In genomic region chr12:6202331-6202730, GRCh38 we compare ENCODE assay signal across 11 cellular contexts. TPM values are rescaled to one million over a fixed set of nuclear protein-coding genes. Genes with fewer than 3 reads are reported as not detected.
DNase-seq lines count a peak whose midpoint lies in the region; ATAC-seq, FAIRE-seq and TF ChIP-seq lines count a peak whose summit lies in the region.
"Had no signal": no experiment of that assay in that cellular context is flagged by ENCODE, and none has a peak within 500 bp of the region (broad histone marks: within the 10 kb centered on the region; RNA-seq: fewer than 3 reads in every experiment).

No MANE protein-coding gene starts in this region.

- peak overlapping the region; percentile 85 for H3K27ac ChIP-seq in OCI-LY1 (ENCODE audit: low read depth, low read length, poor library complexity, severe bottlenecking)
- peak overlapping the region; percentile 20 for H3K27ac ChIP-seq in duodenal mucosa (ENCODE audit: low read depth, low read length)
- H3K27ac ChIP-seq in mucosa of rectum (ENCODE audit: low read depth in 2 of 2, low read length in 2 of 2): peak overlapping the region; percentile 98
- H3K27ac ChIP-seq in thoracic aorta: peak overlapping the region; percentile 93 to 97
- peak overlapping the region in 1 of 2 donors; percentile 52 for H3K27ac ChIP-seq in small intestine (ENCODE audit: low read depth in 1 of 2, low read length in 1 of 2)

- H3K79me2 ChIP-seq in OCI-LY1 (ENCODE audit: insufficient read depth, low read length): 0 out of 2 replicates have a peak, but pooled peaks cover 10% of the 10 kb centered on the region

- peak overlapping the region; percentile 81; the same call in 1 of the 2 replicates for H3K9ac ChIP-seq in OCI-LY1 (ENCODE audit: low read length)
- peak overlapping the region; percentile 49 to 86 for H3K9ac ChIP-seq in duodenal mucosa (ENCODE audit: low read depth in 1 of 2, low read length in 2 of 2)
- H3K9ac ChIP-seq in mucosa of rectum (ENCODE audit: low read depth in 1 of 2, low read length in 2 of 2): peak overlapping the region; percentile 99 to 100

- no peaks in the 10 kb centered on the region for H3F3A ChIP-seq in OCI-LY1 (ENCODE audit: insufficient read depth, low read length)

- H3K36me3 ChIP-seq in OCI-LY1 (ENCODE audit: insufficient read depth, low read length) (no peaks in the 10 kb centered on the region), duodenal mucosa (ENCODE audit: control insufficient read depth in 1 of 2, insufficient read depth in 2 of 2, low read length in 2 of 2) (no peaks in the 10 kb centered on the region), mucosa of rectum (ENCODE audit: control insufficient read depth in 2 of 2, insufficient read depth in 2 of 2, low read length in 2 of 2) (no peaks in the 10 kb centered on the region), thoracic aorta (no peaks in the 10 kb centered on the region), small intestine (ENCODE audit: control insufficient read depth in 2 of 2, insufficient read depth in 2 of 2, low read length in 2 of 2) (no peaks in the 10 kb centered on the region)

- 25 to 50% (median 47%) methylated on average over 6 of the region's 6 CpGs for WGBS in small intestine, 3 donors

- no peak for FAIRE-seq in small intestine (lab: Jason Lieb, UNC)
- FAIRE-seq: G401.6 had no signal

- no peaks in the 10 kb centered on the region for H3K9me2 ChIP-seq in OCI-LY1 (ENCODE audit: low read depth, low read length)

- H3K27me3 ChIP-seq in OCI-LY1 (ENCODE audit: insufficient read depth, low read length) (no peaks in the 10 kb centered on the region), duodenal mucosa (ENCODE audit: control insufficient read depth in 1 of 2, insufficient read depth in 2 of 2, low read length in 2 of 2) (no peaks in the 10 kb centered on the region), mucosa of rectum (ENCODE audit: control insufficient read depth in 2 of 2, insufficient read depth in 2 of 2, low read length in 2 of 2) (no peaks in the 10 kb centered on the region), thoracic aorta (replicated peaks; ENCODE audit: insufficient read depth) (no peaks in the 10 kb centered on the region), small intestine (ENCODE audit: control insufficient read depth in 2 of 2, insufficient read depth in 2 of 2, low read length in 2 of 2) (no peaks in the 10 kb centered on the region)

- TF ChIP-seq CTCF in OCI-LY1 (IDR thresholded peaks at IDR 0.05; ENCODE audit: low read length) (no peak), thoracic aorta (IDR thresholded peaks at IDR 0.05) (no peak)

- no peaks in the 10 kb centered on the region for H4K20me1 ChIP-seq in OCI-LY1 (ENCODE audit: insufficient read depth, low read length)

- peak overlapping the region; percentile 69 for H3K4me2 ChIP-seq in OCI-LY1 (ENCODE audit: low read length)

- H2AFZ ChIP-seq in OCI-LY1 (ENCODE audit: low read length): no peak overlapping the region

- no peak for ATAC-seq in thoracic aorta (ENCODE audit: insufficient number of reproducible peaks, low FRiP score, low read depth)
- ATAC-seq in left lobe of liver: no peak

- H3K4me3 ChIP-seq in OCI-LY1 (ENCODE audit: low read depth, low read length, poor library complexity, severe bottlenecking) (peak overlapping the region; percentile 74), duodenal mucosa (ENCODE audit: low read depth in 1 of 2, low read length in 2 of 2) (peak overlapping the region; percentile 86 to 90), mucosa of rectum (ENCODE audit: low read length in 2 of 2) (peak overlapping the region; percentile 89 to 92), thoracic aorta (peak overlapping the region; percentile 95), small intestine (ENCODE audit: low read depth in 1 of 2, low read length in 2 of 2) (no peak overlapping the region)

- H3K4me1 ChIP-seq in OCI-LY1 (ENCODE audit: insufficient read depth, low read length, severe bottlenecking): peaks cover 74% of the 10 kb centered on the region
- H3K4me1 ChIP-seq in duodenal mucosa (ENCODE audit: control insufficient read depth in 1 of 2, insufficient read depth in 2 of 2, low read length in 2 of 2): peaks cover 68 to 75% of the 10 kb centered on the region in 2 donors
- H3K4me1 ChIP-seq in mucosa of rectum (ENCODE audit: control insufficient read depth in 2 of 2, insufficient read depth in 2 of 2, low read length in 2 of 2): peaks cover 68 to 77% of the 10 kb centered on the region in 2 donors
- H3K4me1 ChIP-seq in thoracic aorta (ENCODE audit: control insufficient read depth in 1 of 2, low read depth in 2 of 2): peaks cover 51 to 70% of the 10 kb centered on the region in 2 donors
- H3K4me1 ChIP-seq in small intestine (ENCODE audit: control insufficient read depth in 2 of 2, insufficient read depth in 1 of 2, low read depth in 1 of 2, low read length in 1 of 2): peaks cover 0 to 3% of the 10 kb centered on the region in 2 donors

- H3K9me3 ChIP-seq in OCI-LY1 (ENCODE audit: low read length): no peaks in the 10 kb centered on the region
- no peaks in the 10 kb centered on the region for H3K9me3 ChIP-seq in duodenal mucosa (ENCODE audit: control insufficient read depth in 1 of 2, low read length in 2 of 2)
- no peaks in the 10 kb centered on the region for H3K9me3 ChIP-seq in mucosa of rectum (ENCODE audit: control insufficient read depth in 2 of 2, low read length in 2 of 2)
- no peaks in the 10 kb centered on the region for H3K9me3 ChIP-seq in thoracic aorta
- H3K9me3 ChIP-seq in small intestine (ENCODE audit: control insufficient read depth, low read depth): no peaks in the 10 kb centered on the region
- H3K9me3 ChIP-seq: HAP-1 had no signal

- DNase-seq in thoracic aorta (ENCODE audit: low spot score): no peak
- no peak for DNase-seq in SIG-M5 (lab: John Stamatoyannopoulos, UW)
- DNase-seq in small intestine: no peak
- no peak for DNase-seq in left lobe of liver (ENCODE audit: low spot score)
- DNase-seq: activated CD8-positive, alpha-beta memory T cell treated with anti-CD3 and anti-CD28 coated beads, Interleukin-2, amount 50 U/mL, for 48 hours; NCI-H345 had no signal

RNA-seq across cellular contexts. Expression of gene CD9, which starts 2.1 kb away (rescaled TPM):
- total RNA-seq in thoracic aorta (100 to 1,000 TPM; 249 to 300 TPM), left lobe of liver (21.2 TPM)
- polyA plus RNA-seq in small intestine: 100 to 1,000 TPM in 1 of 3 donors, 10 to 100 TPM in 2; 46.2 to 296 (median 47.2) TPM

Comparison
In these comparisons a context has a peak if more than half of its experiments do, and no peak if none do; other contexts are left out.
1. H3K4me3 ChIP-seq: peak in OCI-LY1 (single experiment), duodenal mucosa (2 of 2), mucosa of rectum (2 of 2) and thoracic aorta (single experiment); none in small intestine (0 of 2).
2. RNA of gene CD9, which starts 2.1 kb away (total RNA-seq): 249 to 300 TPM in thoracic aorta; 21.2 TPM in left lobe of liver (single experiment); every median in the first group is over 10 times any median in the second.
3. Peak in every context shown above with its lines, with median percentiles within 50 percentile points of each other: H3K9ac ChIP-seq.